Comparison of ENCODE assay signal across 22 cellular contexts in genomic region chr12:63874897-63875296, GRCh38. TPM values are rescaled to one million over a fixed set of nuclear protein-coding genes. Genes with fewer than 3 reads are reported as not detected.
DNase-seq lines count a peak whose midpoint lies in the region; ATAC-seq, FAIRE-seq and TF ChIP-seq lines count a peak whose summit lies in the region.
"Had no signal": no experiment of that assay in that cellular context is flagged by ENCODE, and none has a peak within 500 bp of the region (broad histone marks: within the 10 kb centered on the region; RNA-seq: fewer than 3 reads in every experiment).

No MANE protein-coding gene starts in this region.

- H2AK5ac ChIP-seq in H1 (ENCODE audit: low read depth, low read length), result no peak overlapping the region

- H2BK12ac ChIP-seq in H1 (ENCODE audit: low read depth, low read length), result no peak overlapping the region

- 77% methylated on average over 2 of the region's 2 CpGs for WGBS in A549 (ENCODE audit: missing lambda C conversion rate)
- 92% methylated on average over 2 of the region's 2 CpGs; no CpG with 5 or more reads in 1 of the 2 experiments for WGBS in H1 (ENCODE audit: extremely low coverage in 1 of 2, insufficient coverage in 1 of 2, insufficient read length in 1 of 2, insufficient replicate concordance in 2 of 2, low coverage in 1 of 2, low lambda C conversion rate in 2 of 2, missing lambda C conversion rate in 1 of 2), 2 experiments

- no peak for FAIRE-seq in A549 (lab: Jason Lieb, UNC)
- no peak for FAIRE-seq in H1 (lab: Jason Lieb, UNC)
- FAIRE-seq: D721Med, GM12878, GM19239, H54 had no signal

- H3K23ac ChIP-seq in H1 (ENCODE audit: insufficient read length), result no peak overlapping the region

- H3K27me3 ChIP-seq in PC-9 (ENCODE audit: insufficient read depth, low read depth) (no peaks in the 10 kb centered on the region), H1 (replicated peaks in 1 of 4; ENCODE audit: control insufficient read depth in 3 of 4, extremely low read depth in 1 of 4, insufficient read depth in 3 of 4, low read length in 3 of 4) (no peaks in the 10 kb centered on the region)
- H3K27me3 ChIP-seq: BLaER1 had no signal

- H3K18ac ChIP-seq in H1 (ENCODE audit: extremely low read depth, low read length), result no peak overlapping the region

- no peak overlapping the region for H3K56ac ChIP-seq in H1 (replicated peaks; ENCODE audit: insufficient read length, low read depth, low read length)

- no peak overlapping the region for H3K4ac ChIP-seq in H1 (replicated peaks; ENCODE audit: insufficient read length, low read depth, low read length)

- intact Hi-C loops in PC-9 (cut with micrococcal nuclease; ENCODE audit: unreplicated experiment), result no loop called here

- H3K79me2 ChIP-seq in PC-9 (ENCODE audit: low read depth) (peaks cover 96% of the 10 kb centered on the region), H1 (ENCODE audit: control insufficient read depth in 1 of 2, insufficient read depth in 2 of 2, low read length in 2 of 2) (no peaks in the 10 kb centered on the region; a peak in 1 of 4 replicates)

- H3K9ac ChIP-seq in H1 (replicated peaks in 1 of 4; ENCODE audit: extremely low read depth in 1 of 4, low read depth in 3 of 4, low read length in 3 of 4), result no peak overlapping the region
- H3K9ac ChIP-seq: BLaER1 had no signal

- no peak overlapping the region for H2BK15ac ChIP-seq in H1 (ENCODE audit: low read length)

- H4K20me1 ChIP-seq in PC-9 (ENCODE audit: insufficient read depth) (no peaks in the 10 kb centered on the region), H1 (replicated peaks in 1 of 2; ENCODE audit: control insufficient read depth in 1 of 2, insufficient read depth in 2 of 2, low read length in 2 of 2) (no peaks in the 10 kb centered on the region)
- H4K20me1 ChIP-seq: BLaER1 had no signal

- TF ChIP-seq RAD21 in A549 (conservative IDR thresholded peaks at IDR 0.05 in 1 of 2, IDR thresholded peaks at IDR 0.05 in 1 of 2) (no peak), H1 (IDR thresholded peaks at IDR 0.05 in 1 of 2, conservative IDR thresholded peaks at IDR 0.05 in 1 of 2; ENCODE audit: low read depth in 2 of 2, low read length in 2 of 2) (no peak)

- POLR2A ChIA-PET in A549 (lab: Yijun Ruan, JAX) (no interaction called here), HEK293 (lab: Yijun Ruan, JAX) (interaction anchor here (0.6 kb wide), 1 partner anchor 288 kb away, joined by 5 read pairs; no protein-coding TSS in a partner anchor), PC-9 (lab: Charles Lee; ENCODE audit: unreplicated experiment) (interaction anchor here (0.6 kb wide), 2 partner anchors 12 to 23 kb away, joined by 3 to 5 read pairs; no protein-coding TSS in a partner anchor), H1 (lab: Charles Lee; ENCODE audit: partially characterized antibody) (interaction anchor here (1.0 kb wide), 1 partner anchor 9 kb away, joined by 3 read pairs; no protein-coding TSS in a partner anchor)

- BruUV-seq in PC-9 (replicated peaks; lab: Mats Ljungman, UMichigan), result no TSS peak

- no peak overlapping the region for H4K8ac ChIP-seq in H1 (ENCODE audit: extremely low read depth, insufficient read depth, low read length)

- ATAC-seq in A549 (no peak), GM21367 (IDR thresholded peaks at IDR 0.05; ENCODE audit: unreplicated experiment) (no peak)
- ATAC-seq: GM12878, GM23338 had no signal

- TF ChIP-seq POLR2A in A549 (IDR thresholded peaks at IDR 0.05; ENCODE audit: low read length) (no peak), H1 (IDR thresholded peaks at IDR 0.05; ENCODE audit: control extremely low read depth in 1 of 2, low read depth in 2 of 2, low read length in 2 of 2) (no peak)

- H2AFZ ChIP-seq in PC-9 (no peak overlapping the region), H1 (ENCODE audit: low read length) (no peak overlapping the region)
- H2AFZ ChIP-seq: GM23338 had no signal

- no peak overlapping the region for H3K4me3 ChIP-seq in A549
- H3K4me3 ChIP-seq in HEK293 (ENCODE audit: low read depth, low read length), result no peak overlapping the region
- no peak overlapping the region for H3K4me3 ChIP-seq in PC-9
- H3K4me3 ChIP-seq in H1 (ENCODE audit: extremely low read depth in 1 of 4, insufficient read depth in 2 of 4, low read depth in 3 of 4, low read length in 4 of 4), result no peak overlapping the region
- H3K4me3 ChIP-seq: BLaER1, GM12878, GM23338, HAP-1 had no signal

- CTCF ChIA-PET in A549 (lab: Yijun Ruan, JAX) (interaction anchor here (1.0 to 3.1 kb wide), 4 partner anchors 9 to 381 kb away, joined by 3 to 12 read pairs (median 8); partner anchors contain the start of gene SRGAP1), HEK293 (lab: Yijun Ruan, JAX) (interaction anchor here (0.6 to 1.3 kb wide), 3 partner anchors 24 to 271 kb away, joined by 3 read pairs; partner anchors contain the start of gene SRGAP1), PC-9 (lab: Charles Lee) (no interaction called here), H1 (lab: Charles Lee; ENCODE audit: partially characterized antibody) (interaction anchor here (1.0 to 2.1 kb wide), 2 partner anchors 14 to 39 kb away, joined by 5 to 7 read pairs; no protein-coding TSS in a partner anchor)

- H3K79me1 ChIP-seq in H1 (ENCODE audit: low read depth, low read length), result peaks cover 2% of the 10 kb centered on the region; the same call in 1 of the 2 replicates

- no peaks in the 10 kb centered on the region; the same call in 1 of the 2 replicates for H3K9me2 ChIP-seq in PC-9 (ENCODE audit: insufficient read depth)

- H2BK5ac ChIP-seq in H1 (ENCODE audit: low read depth, low read length), result no peak overlapping the region

- H4K5ac ChIP-seq in H1 (ENCODE audit: insufficient read length, low read depth, low read length), result no peak overlapping the region

- no peaks in the 10 kb centered on the region for H3K36me3 ChIP-seq in HEK293 (ENCODE audit: control insufficient read depth in 2 of 2, insufficient read depth in 1 of 2, low read length in 2 of 2)
- no peaks in the 10 kb centered on the region; the same call in 1 of the 2 replicates for H3K36me3 ChIP-seq in PC-9 (ENCODE audit: low read depth)
- H3K36me3 ChIP-seq in H1 (ENCODE audit: control insufficient read depth in 2 of 4, insufficient read depth in 4 of 4, low read length in 3 of 4), result no peaks in the 10 kb centered on the region
- H3K36me3 ChIP-seq: BLaER1, HAP-1 had no signal

- H3K4me1 ChIP-seq in A549, result peaks cover 38% of the 10 kb centered on the region
- peaks cover 22% of the 10 kb centered on the region for H3K4me1 ChIP-seq in HEK293 (ENCODE audit: control insufficient read depth, insufficient read depth, low read length)
- H3K4me1 ChIP-seq in PC-9 (replicated peaks; ENCODE audit: insufficient read depth), result peaks cover 46% of the 10 kb centered on the region
- H3K4me1 ChIP-seq in H1 (replicated peaks in 1 of 4; ENCODE audit: control insufficient read depth in 3 of 4, insufficient read depth in 4 of 4, low read length in 3 of 4), result peaks cover 0 to 8% (median 1%) of the 10 kb centered on the region in 4 experiments; a peak in 4 of 7 replicates
- H3K4me1 ChIP-seq: BLaER1 had no signal

- no peak for TF ChIP-seq CTCF in A549 (IDR thresholded peaks at IDR 0.05)
- no peak for TF ChIP-seq CTCF in HEK293 (tag by site-specific recombination; IDR thresholded peaks at IDR 0.05)
- TF ChIP-seq CTCF in PC-9 (conservative IDR thresholded peaks at IDR 0.05), result no peak
- TF ChIP-seq CTCF in H1 (IDR thresholded peaks at IDR 0.05; ENCODE audit: control extremely low read depth in 1 of 3, insufficient read depth in 1 of 3, low read depth in 1 of 3, low read length in 3 of 3), result no peak

- no peak overlapping the region for H2BK20ac ChIP-seq in H1 (ENCODE audit: low read length)

- no peak overlapping the region for H2BK120ac ChIP-seq in H1 (replicated peaks; ENCODE audit: low read depth, low read length)

- H4K91ac ChIP-seq in H1 (replicated peaks; ENCODE audit: insufficient read length, low read length), result no peak overlapping the region

- H3K4me2 ChIP-seq in A549 (no peak overlapping the region), PC-9 (peak overlapping the region; percentile 8; the same call in 1 of the 2 replicates), H1 (ENCODE audit: insufficient read depth in 1 of 2, low read depth in 2 of 2, low read length in 2 of 2) (no peak overlapping the region)
- H3K4me2 ChIP-seq: BLaER1, GM23338 had no signal

- DNase-seq in A549 (ENCODE audit: low read depth in 1 of 2, low spot score in 1 of 2) (no peak), PC-9 (no peak), H1 (ENCODE audit: low read depth in 1 of 2, low spot score in 2 of 2) (no peak), NCI-H774 (lab: John Stamatoyannopoulos, UW) (no peak), caudate nucleus (lab: John Stamatoyannopoulos, UW) (no peak), AG08396 (ENCODE audit: low spot score) (no peak)
- DNase-seq: 8988T; CD4-positive, alpha-beta T cell; CD8-positive, alpha-beta memory T cell; DMS 273 treated with DMSO at 0.1 percent for 48 hours; DMS79; EL; GDM1 had no signal

- H3K9me3 ChIP-seq in A549, result no peaks in the 10 kb centered on the region
- no peaks in the 10 kb centered on the region for H3K9me3 ChIP-seq in HEK293 (ENCODE audit: control insufficient read depth, insufficient read depth, low read depth, low read length)
- 0 out of 2 replicates have a peak, but pooled peaks cover 3% of the 10 kb centered on the region for H3K9me3 ChIP-seq in PC-9 (ENCODE audit: insufficient read depth, low read depth)
- no peaks in the 10 kb centered on the region for H3K9me3 ChIP-seq in H1 (ENCODE audit: insufficient read depth in 2 of 2, low read depth in 1 of 2, low read length in 1 of 2)
- H3K9me3 ChIP-seq: BLaER1, HAP-1 had no signal

- H3K14ac ChIP-seq in H1 (ENCODE audit: insufficient read length), result no peak overlapping the region

- H3K27ac ChIP-seq in A549 (peak overlapping the region in 1 of 2 experiments; percentile 55; a peak in 2 of 6 replicates), HEK293 (ENCODE audit: extremely low read depth, low read depth, low read length) (no peak overlapping the region), PC-9 (peak overlapping the region; percentile 76; the same call in 1 of the 2 replicates), H1 (ENCODE audit: low read depth, low read length) (no peak overlapping the region), caudate nucleus (ENCODE audit: low read depth, low read length) (no peak overlapping the region)
- H3K27ac ChIP-seq: BLaER1 had no signal

- peaks cover 18% of the 10 kb centered on the region for H3F3A ChIP-seq in PC-9 (ENCODE audit: insufficient read depth, low read depth)

- no peaks in the 10 kb centered on the region for H3K23me2 ChIP-seq in H1 (ENCODE audit: low read depth, low read length)

- TF ChIP-seq EP300 in A549 (IDR thresholded peaks at IDR 0.05), result no peak
- no peak for TF ChIP-seq EP300 in H1 (IDR thresholded peaks at IDR 0.05; ENCODE audit: borderline replicate concordance in 1 of 2, low read depth in 2 of 2, low read length in 2 of 2)

RNA-seq across cellular contexts. Expression of gene SRGAP1, which starts 30.4 kb away (rescaled TPM):
- polyA plus RNA-seq in A549 (2011; rRNA removed) (22.9 and 23.6 TPM in 2 replicates), A549 (2017; fragmentation: RNase III; extraction: RNeasy Plus Mini Kit Qiagen cat#74134 plus additional on column Dnase treatment) (7.9 to 8.4 TPM (median 8.3 TPM) in 3 replicates), H1 (2011; rRNA removed) (2.5 and 3.2 TPM in 2 replicates)
- 3.4 and 4.4 TPM in 2 replicates for polyA plus RNA-seq in A549 (2012; cell fraction: cytosol; rRNA removed)
- polyA plus RNA-seq in A549 (2012; cell fraction: nucleus; rRNA removed), result 18.3 and 19.5 TPM in 2 replicates
- 47.3 and 57.7 TPM in 2 replicates for polyA minus RNA-seq in A549 (2011; rRNA and poly(A)+ RNA removed)
- total RNA-seq in PC-9 (2021), result 18.0 and 24.5 TPM in 2 replicates
- 5.5 and 7.3 TPM in 2 replicates for total RNA-seq in H1 (2021; fragmentation: NEBNext Ultra II Directional; extraction: Animal tissue kit (Norgen Biotek cat#: 25700))
- 2.2 TPM for polyA plus RNA-seq in H1 (2011; cell fraction: cytosol; rRNA removed)
- polyA plus RNA-seq in H1 (2011; cell fraction: nucleus; rRNA removed), result 7.3 TPM
- polyA plus RNA-seq in H1 (2012, experiment 1 of 2), result 3.1 to 3.7 TPM (median 3.5 TPM) in 4 replicates
- 0.25 TPM for polyA plus RNA-seq in H1 (2012, experiment 2 of 2)
- 5.0 TPM for polyA plus RNA-seq in H1 (2013, experiment 1 of 2)
- polyA plus RNA-seq in H1 (2013, experiment 2 of 2), result 4.6 TPM
- 10.0 and 14.0 TPM in 2 replicates for polyA minus RNA-seq in H1 (2011; rRNA and poly(A)+ RNA removed)
- polyA minus RNA-seq in H1 (2011; cell fraction: cytosol; rRNA and poly(A)+ RNA removed), result 5.7 TPM
- 19.5 TPM for polyA minus RNA-seq in H1 (2011; cell fraction: nucleus; rRNA and poly(A)+ RNA removed)
